In genomic region chr12:132529899-132530298, GRCh38 we compare ENCODE assay signal across 21 cellular contexts.
"Had no signal": no experiment of that assay in that cellular context is flagged by ENCODE, and none has a peak within 500 bp of the region (broad histone marks: within the 10 kb centered on the region; RNA-seq: fewer than 3 reads in every experiment).

No MANE protein-coding gene starts in this region.

- H3K9me3 Mint-ChIP-seq: activated CD4-positive, alpha-beta T cell treated with anti-CD3 and anti-CD28 coated beads, Interleukin-2, amount 10 ng/mL, durations not matched to agents 7 days and 5 days; activated naive CD4-positive, alpha-beta T cell treated with anti-CD3 and anti-CD28 coated beads for 36 hours; immature natural killer cell had no signal

- H3K27me3 Mint-ChIP-seq: activated CD4-positive, alpha-beta T cell treated with anti-CD3 and anti-CD28 coated beads, Interleukin-2, amount 10 ng/mL, durations not matched to agents 7 days and 5 days had no signal

- FAIRE-seq: endometrium, small intestine, TTC549 had no signal

- H3K4me3 ChIP-seq: adrenal gland, cardiac muscle cell, dorsolateral prefrontal cortex, heart left ventricle, prostate gland, suprapubic skin, upper lobe of right lung had no signal

- H3K36me3 ChIP-seq: adrenal gland, cardiac muscle cell, prostate gland, upper lobe of right lung had no signal

- H3K27ac ChIP-seq: adrenal gland, cardiac muscle cell, heart left ventricle, prostate gland, suprapubic skin, upper lobe of right lung had no signal

- H3K27me3 ChIP-seq: adrenal gland, cardiac muscle cell, dorsolateral prefrontal cortex, heart left ventricle, suprapubic skin, upper lobe of right lung had no signal

- ATAC-seq: heart left ventricle, right cardiac atrium, upper lobe of right lung had no signal

- H3K4me1 ChIP-seq: prostate gland, upper lobe of right lung had no signal

- H3K4me1 Mint-ChIP-seq: activated CD4-positive, alpha-beta T cell treated with anti-CD3 and anti-CD28 coated beads, Interleukin-2, amount 10 ng/mL, durations not matched to agents 7 days and 5 days; nephron progenitor cell had no signal

- H3K36me3 Mint-ChIP-seq: immature natural killer cell had no signal

- H3K27ac Mint-ChIP-seq: activated CD4-positive, alpha-beta T cell treated with anti-CD3 and anti-CD28 coated beads, Interleukin-2, amount 10 ng/mL, durations not matched to agents 7 days and 5 days; activated naive CD4-positive, alpha-beta T cell treated with anti-CD3 and anti-CD28 coated beads for 36 hours; immature natural killer cell; nephron progenitor cell had no signal

- H3K9me3 ChIP-seq: adrenal gland, heart left ventricle, prostate gland, suprapubic skin, upper lobe of right lung had no signal

- DNase-seq: activated CD4-positive, alpha-beta T cell treated with anti-CD3 and anti-CD28 coated beads, Interleukin-2, amount 10 ng/mL, durations not matched to agents 7 days and 5 days; activated CD4-positive, CD25-positive, alpha-beta regulatory T cell; activated CD8-positive, alpha-beta memory T cell treated with anti-CD3 and anti-CD28 coated beads for 24 hours; activated naive CD4-positive, alpha-beta T cell treated with anti-CD3 and anti-CD28 coated beads for 36 hours; adrenal gland; dorsolateral prefrontal cortex; foreskin melanocyte; heart left ventricle; immature natural killer cell; nephron progenitor cell; right cardiac atrium; small intestine; stimulated activated CD4-positive, alpha-beta T cell treated with anti-CD3 and anti-CD28 coated beads, Interleukin-4, amount 100 ng/mL, for 24 hours; stimulated activated naive CD4-positive, alpha-beta T cell treated with Interleukin-2 at 50 U/mL for 16 hours; T-helper 2 cell; upper lobe of right lung had no signal

- H3K4me3 Mint-ChIP-seq: activated CD4-positive, alpha-beta T cell treated with anti-CD3 and anti-CD28 coated beads, Interleukin-2, amount 10 ng/mL, durations not matched to agents 7 days and 5 days; activated naive CD4-positive, alpha-beta T cell treated with anti-CD3 and anti-CD28 coated beads for 36 hours; immature natural killer cell; nephron progenitor cell had no signal
